In the genomic region with DNA sequence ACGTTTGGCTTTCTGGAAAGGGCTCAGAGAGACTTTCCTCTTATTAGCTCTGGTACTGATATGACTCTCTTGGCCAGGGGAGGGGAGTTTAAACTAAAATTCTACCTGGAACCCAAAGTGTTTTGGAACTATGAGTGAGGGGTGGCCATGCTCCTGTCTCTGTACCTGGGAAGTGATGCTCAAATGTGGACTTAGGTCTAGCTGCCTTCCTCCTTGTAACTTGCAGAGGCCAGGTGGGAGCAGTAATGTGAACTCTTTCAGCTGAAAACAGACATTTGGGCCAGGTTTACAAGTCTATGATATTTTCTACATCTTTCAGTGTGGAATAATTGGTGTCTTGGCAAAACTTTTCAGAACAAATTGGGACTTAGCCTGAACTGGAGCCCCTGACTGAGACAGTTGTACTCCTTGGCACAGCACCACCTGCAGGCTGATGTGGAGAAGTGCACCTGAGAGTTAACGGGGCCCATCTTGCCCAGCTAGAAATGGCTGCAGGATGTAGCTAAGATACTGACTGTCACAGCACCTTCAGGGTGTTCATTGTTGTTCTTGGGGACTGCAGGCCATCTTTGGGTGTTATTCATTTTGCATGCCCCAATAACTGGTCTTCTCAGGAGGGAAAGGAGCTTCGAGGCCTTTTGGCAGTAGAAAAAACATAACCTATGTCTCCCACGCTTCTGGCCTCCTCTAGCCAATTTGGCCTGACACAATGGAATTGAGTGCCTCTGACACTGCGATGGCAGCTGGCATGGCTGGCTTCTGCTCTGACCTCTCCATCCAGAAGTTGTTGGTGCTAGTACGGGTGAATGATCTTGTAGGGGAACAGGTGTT, we compare ENCODE assay signal across 8 cellular contexts. TPM values are rescaled to one million over a fixed set of nuclear protein-coding genes. Genes with fewer than 3 reads are reported as not detected.
DNase-seq lines count a peak whose midpoint lies in the region; TF ChIP-seq lines count a peak whose summit lies in the region.

No MANE protein-coding gene starts in this region.

- H3K36me3 Mint-ChIP-seq in HFFc6 (ENCODE audit: low read depth), result no peaks in the 10 kb centered on the region

- peaks cover 35% of the 10 kb centered on the region for H3K4me1 Mint-ChIP-seq in HFFc6 (ENCODE audit: low read depth)

- no peaks in the 10 kb centered on the region for H3K36me3 ChIP-seq in smooth muscle cell (ENCODE audit: low read depth)

- H3K27me3 ChIP-seq in smooth muscle cell (ENCODE audit: low read depth), result no peaks in the 10 kb centered on the region

- TF ChIP-seq CTCF in HFFc6 (IDR thresholded peaks at IDR 0.05) (peak; percentile 99), smooth muscle cell (IDR thresholded peaks at IDR 0.05; ENCODE audit: borderline replicate concordance, insufficient read depth, poor library complexity, severe bottlenecking) (peak; percentile 90)

- no peak overlapping the region for H3K9ac ChIP-seq in smooth muscle cell (ENCODE audit: low read depth)

- H4K20me1 ChIP-seq in smooth muscle cell (ENCODE audit: low read depth), result no peaks in the 10 kb centered on the region

- no peaks in the 10 kb centered on the region for H3K9me3 Mint-ChIP-seq in HFFc6

- no peaks in the 10 kb centered on the region for H3K9me3 ChIP-seq in smooth muscle cell (replicated peaks; ENCODE audit: low read depth)

- no peak overlapping the region for H2AFZ ChIP-seq in smooth muscle cell (ENCODE audit: low read depth)

- H3K4me3 ChIP-seq in smooth muscle cell, result no peak overlapping the region

- H3K4me3 Mint-ChIP-seq in HFFc6, result peak overlapping the region; percentile 5; the same call in 1 of the 2 replicates

- H3K27me3 Mint-ChIP-seq in HFFc6 (ENCODE audit: insufficient read depth), result peaks cover 2% of the 10 kb centered on the region; the same call in 1 of the 2 replicates

- no peak overlapping the region for H3K4me2 ChIP-seq in smooth muscle cell

- no peaks in the 10 kb centered on the region for H3F3A ChIP-seq in smooth muscle cell (ENCODE audit: low read depth)

- DNase-seq in DMS79 treated with DMSO at 0.1 percent for 48 hours (lab: John Stamatoyannopoulos, UW) (peak; percentile 12), DMS79 (lab: John Stamatoyannopoulos, UW) (no peak), HFFc6 (peak; percentile 65), NAMALWA (ENCODE audit: low spot score) (peak; percentile 83), T-helper 2 cell (peak; percentile 18 to 80 (median 43)), amygdala (lab: John Stamatoyannopoulos, UW) (peak in 43 of 56 donors; percentile 1 to 65 (median 21)), hypothalamus (lab: John Stamatoyannopoulos, UW) (peak in 38 of 51 donors; percentile 3 to 67 (median 28)), smooth muscle cell (lab: John Stamatoyannopoulos, UW; ENCODE audit: unreplicated experiment) (peak; percentile 16)

- H3K27ac ChIP-seq in smooth muscle cell (ENCODE audit: low read depth), result no peak overlapping the region

- H3K4me1 ChIP-seq in smooth muscle cell (ENCODE audit: low read depth), result no peaks in the 10 kb centered on the region

- H3K79me2 ChIP-seq in smooth muscle cell (ENCODE audit: low read depth), result no peaks in the 10 kb centered on the region

- H3K27ac Mint-ChIP-seq in HFFc6, result peak overlapping the region; percentile 37

- 65% methylated on average over 6 of the region's 6 CpGs for WGBS in smooth muscle cell (ENCODE audit: low lambda C conversion rate)

RNA-seq across cellular contexts. Expression of gene CD109, which starts 37.1 kb away (rescaled TPM):
- total RNA-seq in HFFc6 (2021; fragmentation: NEBNext Ultra II Directional; extraction: Animal tissue kit (Norgen Biotek cat#: 25700)), result 10 to 100 TPM; 32.5 to 56.3 (median 48.9) TPM
- 28.0 and 31.1 TPM in 2 replicates for total RNA-seq in smooth muscle cell
- polyA plus RNA-seq in smooth muscle cell, result 4.6 and 7.7 TPM in 2 replicates
